In genomic region chr7:46547044-46547443, GRCh38 we compare ENCODE assay signal across 15 cellular contexts.
DNase-seq lines count a peak whose midpoint lies in the region; ATAC-seq, FAIRE-seq and TF ChIP-seq lines count a peak whose summit lies in the region.
"Had no signal": no experiment of that assay in that cellular context is flagged by ENCODE, and none has a peak within 500 bp of the region (broad histone marks: within the 10 kb centered on the region; RNA-seq: fewer than 3 reads in every experiment).

No MANE protein-coding gene starts in this region.

- no peak overlapping the region for H3K9ac ChIP-seq in HCT116 (ENCODE audit: low read length)
- H3K9ac ChIP-seq: BLaER1 treated with 17β-estradiol and CSF1 and Interleukin-3, amounts not matched to agents 10 nM and 100 nM had no signal

- POLR2A ChIA-PET in HCT116 (lab: Charles Lee): no interaction called here
- POLR2A ChIA-PET in CD8-positive, alpha-beta T cell (lab: Charles Lee): no interaction called here

- H2AFZ ChIP-seq in ACC112 (ENCODE audit: low read length, unreplicated experiment): no peak overlapping the region
- H2AFZ ChIP-seq in HCT116 (ENCODE audit: low read depth, low read length, poor library complexity, severe bottlenecking): peak overlapping the region; percentile 69

- no peak overlapping the region for H3K27ac Mint-ChIP-seq in CD8-positive, alpha-beta T cell
- H3K27ac Mint-ChIP-seq: CD4-positive, CD25-positive, alpha-beta regulatory T cell had no signal

- TF ChIP-seq POLR2A in HCT116 (IDR thresholded peaks at IDR 0.05; ENCODE audit: borderline replicate concordance, extremely low read depth, insufficient read depth, insufficient read length): no peak

- H3K27me3 Mint-ChIP-seq in CD8-positive, alpha-beta T cell (ENCODE audit: low read depth): no peaks in the 10 kb centered on the region
- H3K27me3 Mint-ChIP-seq: CD4-positive, CD25-positive, alpha-beta regulatory T cell had no signal

- CTCF ChIA-PET in HCT116 (lab: Charles Lee): no interaction called here
- CTCF ChIA-PET in CD8-positive, alpha-beta T cell (lab: Charles Lee): no interaction called here

- no peaks in the 10 kb centered on the region for H3K9me2 ChIP-seq in HCT116 (ENCODE audit: insufficient read depth)

- RAD21 ChIA-PET in HCT116 (lab: Charles Lee; ENCODE audit: low non-redundant PET in 1 of 2, low total read pairs in 2 of 2, uncharacterized antibody in 2 of 2, unreplicated experiment in 2 of 2): no interaction called here

- H3K4me1 ChIP-seq in ACC112 (ENCODE audit: control insufficient read depth, insufficient read depth, low read length, unreplicated experiment): peaks cover 32% of the 10 kb centered on the region
- H3K4me1 ChIP-seq in HCT116 (ENCODE audit: control insufficient read depth in 1 of 2, insufficient read depth in 2 of 2, low read length in 2 of 2): peaks cover 22 to 31% of the 10 kb centered on the region in 2 experiments
- H3K4me1 ChIP-seq in mucosa of descending colon (ENCODE audit: low read depth): peaks cover 5% of the 10 kb centered on the region
- H3K4me1 ChIP-seq in CD8-positive, alpha-beta T cell (ENCODE audit: insufficient read depth, low read length): no peaks in the 10 kb centered on the region
- H3K4me1 ChIP-seq: BLaER1 treated with 17β-estradiol and CSF1 and Interleukin-3, amounts not matched to agents 10 nM and 100 nM had no signal

- TF ChIP-seq RAD21 in HCT116 (IDR thresholded peaks at IDR 0.05; ENCODE audit: low read depth): no peak

- no peak overlapping the region for H3K4me3 Mint-ChIP-seq in CD8-positive, alpha-beta T cell
- H3K4me3 Mint-ChIP-seq: CD4-positive, CD25-positive, alpha-beta regulatory T cell had no signal

- 0 out of 2 replicates have a peak overlapping the region, but pooled peaks have one; percentile 96 for H3K27ac ChIP-seq in ACC112 (ENCODE audit: low read depth, low read length)
- no peak overlapping the region for H3K27ac ChIP-seq in HCT116 (ENCODE audit: low read depth, low read length)
- no peak overlapping the region for H3K27ac ChIP-seq in CD8-positive, alpha-beta T cell (ENCODE audit: low read depth, low read length)
- H3K27ac ChIP-seq: BLaER1 treated with 17β-estradiol and CSF1 and Interleukin-3, amounts not matched to agents 10 nM and 100 nM had no signal

- no peaks in the 10 kb centered on the region for H3K36me3 ChIP-seq in ACC112 (ENCODE audit: insufficient read depth, low read length)
- no peaks in the 10 kb centered on the region for H3K36me3 ChIP-seq in HCT116 (ENCODE audit: control insufficient read depth in 1 of 2, insufficient read depth in 2 of 2, low read length in 2 of 2)
- no peaks in the 10 kb centered on the region for H3K36me3 ChIP-seq in mucosa of descending colon (ENCODE audit: low read depth)
- no peaks in the 10 kb centered on the region for H3K36me3 ChIP-seq in CD8-positive, alpha-beta T cell (ENCODE audit: insufficient read depth, low read length)
- H3K36me3 ChIP-seq: BLaER1 treated with 17β-estradiol and CSF1 and Interleukin-3, amounts not matched to agents 10 nM and 100 nM had no signal

- DNase-seq in HCT116 (ENCODE audit: low read depth, low spot score) (no peak), epithelial cell of esophagus (ENCODE audit: low read depth) (peak; percentile 27), mucosa of descending colon (no peak), RCC 7860 (ENCODE audit: low spot score) (no peak), DMS53 treated with DMSO at 0.1 percent for 48 hours (lab: John Stamatoyannopoulos, UW; ENCODE audit: unreplicated experiment) (no peak)
- no peak for DNase-seq in CD8-positive, alpha-beta T cell
- DNase-seq: 8988T; ACHN; CD4-positive, CD25-positive, alpha-beta regulatory T cell; GF-D8; IMR-90; KBM-7 had no signal

- H3K4me2 ChIP-seq in HCT116 (ENCODE audit: low read length): no peak overlapping the region
- H3K4me2 ChIP-seq: BLaER1 treated with 17β-estradiol and CSF1 and Interleukin-3, amounts not matched to agents 10 nM and 100 nM had no signal

- H3K4me3 ChIP-seq in ACC112 (ENCODE audit: low read depth, low read length): no peak overlapping the region
- no peak overlapping the region for H3K4me3 ChIP-seq in HCT116 (replicated peaks in 1 of 2; ENCODE audit: low read depth in 1 of 2, low read length in 2 of 2)
- H3K4me3 ChIP-seq in epithelial cell of esophagus (ENCODE audit: low read length): no peak overlapping the region
- H3K4me3 ChIP-seq in mucosa of descending colon: no peak overlapping the region
- no peak overlapping the region for H3K4me3 ChIP-seq in CD8-positive, alpha-beta T cell (ENCODE audit: low read depth, low read length)
- H3K4me3 ChIP-seq: BLaER1 treated with 17β-estradiol and CSF1 and Interleukin-3, amounts not matched to agents 10 nM and 100 nM had no signal

- H3K79me2 ChIP-seq in ACC112 (ENCODE audit: control insufficient read depth, insufficient read depth, low read length, unreplicated experiment): no peaks in the 10 kb centered on the region
- no peaks in the 10 kb centered on the region for H3K79me2 ChIP-seq in HCT116 (ENCODE audit: insufficient read depth, low read length)

- intact Hi-C loops in HCT116 (cut with micrococcal nuclease) (loop anchor here (10.0 kb wide), 1 partner anchor 208 kb away; no protein-coding TSS in a partner anchor), mucosa of descending colon (cut with DNase I, micrococcal nuclease) (no loop called here)
- intact Hi-C loops in CD8-positive, alpha-beta T cell (cut with DNase I, micrococcal nuclease): no loop called here

- BruUV-seq in HCT116 (replicated peaks; lab: Mats Ljungman, UMichigan): no TSS peak

- FAIRE-seq in RCC 7860 (lab: Jason Lieb, UNC): no peak
- FAIRE-seq: H1 had no signal

- H3K9me3 Mint-ChIP-seq in CD8-positive, alpha-beta T cell: peaks cover 3% of the 10 kb centered on the region

- no peak for TF ChIP-seq CTCF in HCT116 (IDR thresholded peaks at IDR 0.05 in 2 of 3, conservative IDR thresholded peaks at IDR 0.05 in 1 of 3; ENCODE audit: borderline replicate concordance in 1 of 3, insufficient read depth in 1 of 3, low read depth in 2 of 3, low read length in 2 of 3)
- no peak for TF ChIP-seq CTCF in epithelial cell of esophagus (IDR thresholded peaks at IDR 0.05; ENCODE audit: insufficient read depth, low read depth, low read length, missing control alignments)
- TF ChIP-seq CTCF in mucosa of descending colon (IDR thresholded peaks at IDR 0.05): no peak
- TF ChIP-seq CTCF in CD8-positive, alpha-beta T cell (IDR thresholded peaks at IDR 0.05): no peak

- H3K4me1 Mint-ChIP-seq in CD8-positive, alpha-beta T cell (ENCODE audit: low read depth): no peaks in the 10 kb centered on the region
- H3K4me1 Mint-ChIP-seq: CD4-positive, CD25-positive, alpha-beta regulatory T cell had no signal

- no peaks in the 10 kb centered on the region for H3K36me3 Mint-ChIP-seq in CD8-positive, alpha-beta T cell
- H3K36me3 Mint-ChIP-seq: CD4-positive, CD25-positive, alpha-beta regulatory T cell had no signal

- H3K9me3 ChIP-seq in HCT116 (ENCODE audit: control insufficient read depth in 1 of 2, insufficient read depth in 1 of 2, low read depth in 1 of 2, low read length in 2 of 2): no peaks in the 10 kb centered on the region
- H3K9me3 ChIP-seq in mucosa of descending colon: no peaks in the 10 kb centered on the region
- peaks cover 3% of the 10 kb centered on the region for H3K9me3 ChIP-seq in CD8-positive, alpha-beta T cell (ENCODE audit: low read length)
- H3K9me3 ChIP-seq: BLaER1 treated with 17β-estradiol and CSF1 and Interleukin-3, amounts not matched to agents 10 nM and 100 nM had no signal

- ATAC-seq in HCT116 (no peak), mucosa of descending colon (peak; percentile 42)
- ATAC-seq in CD8-positive, alpha-beta T cell: no peak

- no peaks in the 10 kb centered on the region for H3K27me3 ChIP-seq in ACC112 (ENCODE audit: insufficient read depth, low read length)
- no peaks in the 10 kb centered on the region for H3K27me3 ChIP-seq in HCT116 (ENCODE audit: insufficient read depth, low read length)
- H3K27me3 ChIP-seq in CD8-positive, alpha-beta T cell (ENCODE audit: insufficient read depth, low read length): no peaks in the 10 kb centered on the region
- H3K27me3 ChIP-seq: BLaER1 treated with 17β-estradiol and CSF1 and Interleukin-3, amounts not matched to agents 10 nM and 100 nM had no signal

- H4K20me1 ChIP-seq in HCT116 (ENCODE audit: insufficient read depth): no peaks in the 10 kb centered on the region
- H4K20me1 ChIP-seq: BLaER1 treated with 17β-estradiol and CSF1 and Interleukin-3, amounts not matched to agents 10 nM and 100 nM had no signal

TF ChIP-seq in HCT116, 20 proteins besides CTCF, POLR2A, EP300 and RAD21:
- TF ChIP-seq REST (IDR thresholded peaks at IDR 0.05; ENCODE audit: low read depth) (no peak), ELF1 (IDR thresholded peaks at IDR 0.05; ENCODE audit: borderline replicate concordance, low read depth) (no peak), SRF (IDR thresholded peaks at IDR 0.05; ENCODE audit: low read depth) (no peak)
